In the genomic region with DNA sequence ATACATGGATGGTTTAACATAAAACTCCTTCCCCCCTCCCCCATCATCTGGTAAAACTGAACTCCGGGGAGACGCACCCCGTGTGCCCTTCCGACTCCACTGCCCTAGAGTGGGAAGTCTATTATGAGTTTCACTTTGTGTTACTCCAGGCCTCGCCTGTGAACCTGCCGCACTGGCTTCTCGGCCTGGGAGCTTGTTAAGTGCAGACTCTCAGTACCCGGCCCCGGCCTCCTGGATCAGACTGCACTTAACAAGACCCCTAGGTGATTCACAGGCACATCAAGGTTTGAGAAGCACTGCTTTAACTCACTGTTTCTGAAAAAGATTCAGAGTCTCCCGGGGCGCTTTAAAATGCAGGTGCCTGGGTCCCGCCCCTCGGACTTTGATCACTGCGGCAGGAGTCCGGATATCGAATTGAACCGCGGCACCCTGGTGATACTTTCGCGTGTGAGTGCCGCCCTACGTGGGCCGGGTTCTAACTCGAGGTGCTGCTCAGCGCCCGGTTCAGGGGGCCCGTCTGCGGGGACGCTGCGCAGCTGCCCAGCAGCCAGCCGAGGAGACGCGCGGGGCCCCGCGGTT, we compare ENCODE assay signal across 1 cellular context.
TF ChIP-seq lines count a peak whose summit lies in the region.

No MANE protein-coding gene starts in this region.

TF ChIP-seq in liver, 16 proteins besides CTCF, POLR2A, EP300 and RAD21:
- TF ChIP-seq HNF4A (conservative IDR thresholded peaks at IDR 0.05) = peak; percentile 95 to 97
- peak; percentile 91 for TF ChIP-seq HNF4G (IDR thresholded peaks at IDR 0.05)
- peak in 1 of 2 donors; percentile 41 for TF ChIP-seq GABPA (IDR thresholded peaks at IDR 0.05 in 1 of 2, conservative IDR thresholded peaks at IDR 0.05 in 1 of 2)
- TF ChIP-seq TAF1 (conservative IDR thresholded peaks at IDR 0.05) = no peak
- TF ChIP-seq SP1 (IDR thresholded peaks at IDR 0.05) = peak; percentile 89
- TF ChIP-seq RXRA (IDR thresholded peaks at IDR 0.05) = peak; percentile 41 to 42
- peak; percentile 62 for TF ChIP-seq YY1 (IDR thresholded peaks at IDR 0.05)
- TF ChIP-seq, protein P1, sequence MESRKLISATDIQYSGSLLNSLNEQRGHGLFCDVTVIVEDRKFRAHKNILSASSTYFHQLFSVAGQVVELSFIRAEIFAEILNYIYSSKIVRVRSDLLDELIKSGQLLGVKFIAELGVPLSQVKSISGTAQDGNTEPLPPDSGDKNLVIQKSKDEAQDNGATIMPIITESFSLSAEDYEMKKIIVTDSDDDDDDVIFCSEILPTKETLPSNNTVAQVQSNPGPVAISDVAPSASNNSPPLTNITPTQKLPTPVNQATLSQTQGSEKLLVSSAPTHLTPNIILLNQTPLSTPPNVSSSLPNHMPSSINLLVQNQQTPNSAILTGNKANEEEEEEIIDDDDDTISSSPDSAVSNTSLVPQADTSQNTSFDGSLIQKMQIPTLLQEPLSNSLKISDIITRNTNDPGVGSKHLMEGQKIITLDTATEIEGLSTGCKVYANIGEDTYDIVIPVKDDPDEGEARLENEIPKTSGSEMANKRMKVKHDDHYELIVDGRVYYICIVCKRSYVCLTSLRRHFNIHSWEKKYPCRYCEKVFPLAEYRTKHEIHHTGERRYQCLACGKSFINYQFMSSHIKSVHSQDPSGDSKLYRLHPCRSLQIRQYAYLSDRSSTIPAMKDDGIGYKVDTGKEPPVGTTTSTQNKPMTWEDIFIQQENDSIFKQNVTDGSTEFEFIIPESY (IDR thresholded peaks at IDR 0.05) = no peak
